Comparison of ENCODE assay signal across 1 cellular context in the genomic region with DNA sequence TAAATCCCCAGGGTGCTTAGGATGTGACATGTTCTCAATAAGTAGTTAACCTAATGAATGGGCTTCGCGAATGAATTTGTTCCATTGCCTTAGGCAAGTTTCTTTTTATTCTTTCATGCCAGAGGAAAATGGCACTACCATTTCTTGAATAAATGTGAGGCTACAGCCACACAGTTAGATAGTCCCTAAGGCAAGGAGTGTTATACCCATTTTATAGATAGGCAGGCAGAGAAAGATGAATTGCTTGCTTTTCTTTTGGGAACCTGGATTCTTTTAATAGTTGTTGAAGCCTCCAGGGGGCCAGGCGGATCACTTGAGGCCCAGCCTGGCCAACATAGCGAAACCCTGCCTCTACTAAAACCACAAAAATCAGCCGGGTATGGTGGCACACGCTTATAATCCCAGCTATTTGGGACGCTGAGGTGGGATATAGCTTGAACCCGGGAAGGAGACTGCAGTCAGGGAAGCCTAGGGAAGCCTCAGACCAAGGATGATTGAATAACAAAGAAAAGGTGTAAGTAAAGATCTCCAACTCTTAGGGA.
TF ChIP-seq lines count a peak whose summit lies in the region.

No MANE protein-coding gene starts in this region.

TF ChIP-seq in GM23338, 12 proteins besides CTCF, POLR2A, EP300 and RAD21 (continued from another document):
- TF ChIP-seq, protein P1, sequence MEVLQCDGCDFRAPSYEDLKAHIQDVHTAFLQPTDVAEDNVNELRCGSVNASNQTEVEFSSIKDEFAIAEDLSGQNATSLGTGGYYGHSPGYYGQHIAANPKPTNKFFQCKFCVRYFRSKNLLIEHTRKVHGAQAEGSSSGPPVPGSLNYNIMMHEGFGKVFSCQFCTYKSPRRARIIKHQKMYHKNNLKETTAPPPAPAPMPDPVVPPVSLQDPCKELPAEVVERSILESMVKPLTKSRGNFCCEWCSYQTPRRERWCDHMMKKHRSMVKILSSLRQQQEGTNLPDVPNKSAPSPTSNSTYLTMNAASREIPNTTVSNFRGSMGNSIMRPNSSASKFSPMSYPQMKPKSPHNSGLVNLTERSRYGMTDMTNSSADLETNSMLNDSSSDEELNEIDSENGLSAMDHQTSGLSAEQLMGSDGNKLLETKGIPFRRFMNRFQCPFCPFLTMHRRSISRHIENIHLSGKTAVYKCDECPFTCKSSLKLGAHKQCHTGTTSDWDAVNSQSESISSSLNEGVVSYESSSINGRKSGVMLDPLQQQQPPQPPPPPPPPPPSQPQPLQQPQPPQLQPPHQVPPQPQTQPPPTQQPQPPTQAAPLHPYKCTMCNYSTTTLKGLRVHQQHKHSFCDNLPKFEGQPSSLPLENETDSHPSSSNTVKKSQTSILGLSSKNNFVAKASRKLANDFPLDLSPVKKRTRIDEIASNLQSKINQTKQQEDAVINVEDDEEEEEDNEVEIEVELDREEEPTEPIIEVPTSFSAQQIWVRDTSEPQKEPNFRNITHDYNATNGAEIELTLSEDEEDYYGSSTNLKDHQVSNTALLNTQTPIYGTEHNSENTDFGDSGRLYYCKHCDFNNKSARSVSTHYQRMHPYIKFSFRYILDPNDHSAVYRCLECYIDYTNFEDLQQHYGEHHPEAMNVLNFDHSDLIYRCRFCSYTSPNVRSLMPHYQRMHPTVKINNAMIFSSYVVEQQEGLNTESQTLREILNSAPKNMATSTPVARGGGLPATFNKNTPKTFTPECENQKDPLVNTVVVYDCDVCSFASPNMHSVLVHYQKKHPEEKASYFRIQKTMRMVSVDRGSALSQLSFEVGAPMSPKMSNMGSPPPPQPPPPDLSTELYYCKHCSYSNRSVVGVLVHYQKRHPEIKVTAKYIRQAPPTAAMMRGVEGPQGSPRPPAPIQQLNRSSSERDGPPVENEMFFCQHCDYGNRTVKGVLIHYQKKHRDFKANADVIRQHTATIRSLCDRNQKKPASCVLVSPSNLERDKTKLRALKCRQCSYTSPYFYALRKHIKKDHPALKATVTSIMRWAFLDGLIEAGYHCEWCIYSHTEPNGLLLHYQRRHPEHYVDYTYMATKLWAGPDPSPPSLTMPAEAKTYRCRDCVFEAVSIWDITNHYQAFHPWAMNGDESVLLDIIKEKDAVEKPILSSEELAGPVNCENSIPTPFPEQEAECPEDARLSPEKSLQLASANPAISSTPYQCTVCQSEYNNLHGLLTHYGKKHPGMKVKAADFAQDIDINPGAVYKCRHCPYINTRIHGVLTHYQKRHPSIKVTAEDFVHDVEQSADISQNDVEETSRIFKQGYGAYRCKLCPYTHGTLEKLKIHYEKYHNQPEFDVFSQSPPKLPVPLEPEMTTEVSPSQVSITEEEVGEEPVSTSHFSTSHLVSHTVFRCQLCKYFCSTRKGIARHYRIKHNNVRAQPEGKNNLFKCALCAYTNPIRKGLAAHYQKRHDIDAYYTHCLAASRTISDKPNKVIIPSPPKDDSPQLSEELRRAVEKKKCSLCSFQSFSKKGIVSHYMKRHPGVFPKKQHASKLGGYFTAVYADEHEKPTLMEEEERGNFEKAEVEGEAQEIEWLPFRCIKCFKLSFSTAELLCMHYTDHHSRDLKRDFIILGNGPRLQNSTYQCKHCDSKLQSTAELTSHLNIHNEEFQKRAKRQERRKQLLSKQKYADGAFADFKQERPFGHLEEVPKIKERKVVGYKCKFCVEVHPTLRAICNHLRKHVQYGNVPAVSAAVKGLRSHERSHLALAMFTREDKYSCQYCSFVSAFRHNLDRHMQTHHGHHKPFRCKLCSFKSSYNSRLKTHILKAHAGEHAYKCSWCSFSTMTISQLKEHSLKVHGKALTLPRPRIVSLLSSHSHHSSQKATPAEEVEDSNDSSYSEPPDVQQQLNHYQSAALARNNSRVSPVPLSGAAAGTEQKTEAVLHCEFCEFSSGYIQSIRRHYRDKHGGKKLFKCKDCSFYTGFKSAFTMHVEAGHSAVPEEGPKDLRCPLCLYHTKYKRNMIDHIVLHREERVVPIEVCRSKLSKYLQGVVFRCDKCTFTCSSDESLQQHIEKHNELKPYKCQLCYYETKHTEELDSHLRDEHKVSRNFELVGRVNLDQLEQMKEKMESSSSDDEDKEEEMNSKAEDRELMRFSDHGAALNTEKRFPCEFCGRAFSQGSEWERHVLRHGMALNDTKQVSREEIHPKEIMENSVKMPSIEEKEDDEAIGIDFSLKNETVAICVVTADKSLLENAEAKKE (CRISPR knock-in tag; IDR thresholded peaks at IDR 0.05), result no peak
- TF ChIP-seq EZH2phosphoT487 (IDR thresholded peaks at IDR 0.05; ENCODE audit: unreplicated experiment) (no peak), CREB1 (CRISPR knock-in tag; IDR thresholded peaks at IDR 0.05; ENCODE audit: low read depth) (no peak), ZNF114 (CRISPR knock-in tag; IDR thresholded peaks at IDR 0.05) (no peak), NANOG (IDR thresholded peaks at IDR 0.05; ENCODE audit: borderline replicate concordance) (no peak), STAT1 (IDR thresholded peaks at IDR 0.05; ENCODE audit: unreplicated experiment) (no peak)
- TF ChIP-seq, protein P2, sequence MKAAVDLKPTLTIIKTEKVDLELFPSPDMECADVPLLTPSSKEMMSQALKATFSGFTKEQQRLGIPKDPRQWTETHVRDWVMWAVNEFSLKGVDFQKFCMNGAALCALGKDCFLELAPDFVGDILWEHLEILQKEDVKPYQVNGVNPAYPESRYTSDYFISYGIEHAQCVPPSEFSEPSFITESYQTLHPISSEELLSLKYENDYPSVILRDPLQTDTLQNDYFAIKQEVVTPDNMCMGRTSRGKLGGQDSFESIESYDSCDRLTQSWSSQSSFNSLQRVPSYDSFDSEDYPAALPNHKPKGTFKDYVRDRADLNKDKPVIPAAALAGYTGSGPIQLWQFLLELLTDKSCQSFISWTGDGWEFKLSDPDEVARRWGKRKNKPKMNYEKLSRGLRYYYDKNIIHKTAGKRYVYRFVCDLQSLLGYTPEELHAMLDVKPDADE (IDR thresholded peaks at IDR 0.05), result no peak
